ENCODE assay signal across 10 cellular contexts in genomic region chr1:91792393-91793032, GRCh38.
DNase-seq lines count a peak whose midpoint lies in the region; ATAC-seq and TF ChIP-seq lines count a peak whose summit lies in the region.
"Had no signal": no experiment of that assay in that cellular context is flagged by ENCODE, and none has a peak within 500 bp of the region (broad histone marks: within the 10 kb centered on the region; RNA-seq: fewer than 3 reads in every experiment).

No MANE protein-coding gene starts in this region.

- TF ChIP-seq EP300 in upper lobe of left lung (IDR thresholded peaks at IDR 0.05), result peak in 1 of 4 donors; percentile 42

- no peaks in the 10 kb centered on the region for H3K9me3 ChIP-seq in adrenal gland (replicated peaks in 1 of 3)
- no peaks in the 10 kb centered on the region for H3K9me3 ChIP-seq in lower lobe of right lung
- no peaks in the 10 kb centered on the region for H3K9me3 ChIP-seq in upper lobe of left lung
- no peaks in the 10 kb centered on the region for H3K9me3 ChIP-seq in PC-3 (ENCODE audit: low read length)

- H3F3A ChIP-seq in PC-3 (ENCODE audit: low read length, unreplicated experiment), result no peaks in the 10 kb centered on the region

- TF ChIP-seq POLR2A in adrenal gland (IDR thresholded peaks at IDR 0.05) (no peak), upper lobe of left lung (IDR thresholded peaks at IDR 0.05) (no peak)

- WGBS in adrenal gland, 4 donors, result 47 to 53% (median 51%) methylated on average over 9 of the region's 9 CpGs
- WGBS in upper lobe of left lung, 2 donors, result 51 to 58% methylated on average over 9 of the region's 9 CpGs

- H3K27me3 ChIP-seq in adrenal gland, result no peaks in the 10 kb centered on the region
- H3K27me3 ChIP-seq in lower lobe of right lung (ENCODE audit: low read depth), result no peaks in the 10 kb centered on the region
- no peaks in the 10 kb centered on the region for H3K27me3 ChIP-seq in upper lobe of left lung
- H3K27me3 ChIP-seq in PC-3 (ENCODE audit: low read length), result no peaks in the 10 kb centered on the region

- H3K9ac ChIP-seq in PC-3 (ENCODE audit: low read length), result no peak overlapping the region

- no peak overlapping the region for H2AFZ ChIP-seq in PC-3 (ENCODE audit: low read length)

- H3K27ac ChIP-seq in adrenal gland (peak overlapping the region in 4 of 5 donors; percentile 7 to 67 (median 48)), lower lobe of right lung (peak overlapping the region; percentile 43), upper lobe of left lung (peak overlapping the region in 3 of 4 donors; percentile 33 to 39 (median 34)), PC-3 (ENCODE audit: low read length) (no peak overlapping the region)

- DNase-seq in NCI-H510A treated with DMSO at 0.1 percent for 48 hours (lab: John Stamatoyannopoulos, UW), result peak; percentile 20
- DNase-seq in NCI-H510A (lab: John Stamatoyannopoulos, UW), result no peak
- peak in 2 of 7 donors; percentile 15 to 55 for DNase-seq in adrenal gland
- DNase-seq in lower lobe of right lung, result no peak
- DNase-seq in upper lobe of left lung, result no peak
- no peak for DNase-seq in PC-3
- DNase-seq in NCI-H1436 (lab: John Stamatoyannopoulos, UW), result no peak
- DNase-seq in GM19240 (ENCODE audit: insufficient read length, low spot score), result no peak
- DNase-seq: nucleus accumbens, T-helper 9 cell had no signal

- H3K36me3 ChIP-seq in adrenal gland (replicated peaks in 1 of 2) (peaks cover 0 to 11% of the 10 kb centered on the region in 2 donors), lower lobe of right lung (no peaks in the 10 kb centered on the region), upper lobe of left lung (peaks cover 0 to 15% (median 0%) of the 10 kb centered on the region in 4 donors), PC-3 (ENCODE audit: low read depth, low read length) (no peaks in the 10 kb centered on the region)

- H3K4me1 ChIP-seq in adrenal gland (replicated peaks in 1 of 2) (peaks cover 35 to 82% of the 10 kb centered on the region in 2 donors), lower lobe of right lung (peaks cover 56% of the 10 kb centered on the region), upper lobe of left lung (peaks cover 15 to 64% (median 41%) of the 10 kb centered on the region in 4 donors), PC-3 (ENCODE audit: insufficient read depth, low read length) (peaks cover 28% of the 10 kb centered on the region)

- no peaks in the 10 kb centered on the region for H3K79me2 ChIP-seq in PC-3 (ENCODE audit: low read length)

- CTCF ChIA-PET in PC-3 (lab: Charles Lee), result no interaction called here

- TF ChIP-seq CTCF in adrenal gland (IDR thresholded peaks at IDR 0.05) (peak in 1 of 6 experiments; percentile 8), lower lobe of right lung (IDR thresholded peaks at IDR 0.05) (no peak), upper lobe of left lung (IDR thresholded peaks at IDR 0.05) (no peak), PC-3 (conservative IDR thresholded peaks at IDR 0.05; ENCODE audit: low read depth, low read length) (no peak)

- H4K20me1 ChIP-seq in PC-3 (ENCODE audit: low read length), result no peaks in the 10 kb centered on the region

- intact Hi-C loops in adrenal gland (cut with DNase I), result no loop called here
- intact Hi-C loops in lower lobe of right lung (cut with DNase I), result no loop called here
- intact Hi-C loops in PC-3 (cut with micrococcal nuclease), result loop anchor here (5.0 kb wide), 1 partner anchor 185 kb away; no protein-coding TSS in a partner anchor

- ATAC-seq in lower lobe of right lung, result peak in 1 of 2 donors; percentile 40
- ATAC-seq in upper lobe of left lung (ENCODE audit: low FRiP score in 2 of 2), result no peak
- no peak for ATAC-seq in PC-3

- no TSS peak for BruUV-seq in PC-3 (replicated peaks; lab: Mats Ljungman, UMichigan)

- no peaks in the 10 kb centered on the region for H3K9me2 ChIP-seq in PC-3 (replicated peaks; ENCODE audit: low read length)

- H3K4me2 ChIP-seq in PC-3 (ENCODE audit: low read length), result no peak overlapping the region

- POLR2A ChIA-PET in PC-3 (lab: Charles Lee; ENCODE audit: unreplicated experiment), result no interaction called here

- no peak overlapping the region for H3K4me3 ChIP-seq in adrenal gland
- no peak overlapping the region for H3K4me3 ChIP-seq in lower lobe of right lung
- no peak overlapping the region for H3K4me3 ChIP-seq in upper lobe of left lung
- no peak overlapping the region for H3K4me3 ChIP-seq in PC-3 (ENCODE audit: low read length)
